8 cellular contexts compared by ENCODE assay signal in genomic region chr12:40225337-40225983, GRCh38. TPM values are rescaled to one million over a fixed set of nuclear protein-coding genes. Genes with fewer than 3 reads are reported as not detected.
DNase-seq lines count a peak whose midpoint lies in the region; ATAC-seq and TF ChIP-seq lines count a peak whose summit lies in the region.

No MANE protein-coding gene starts in this region.

- H4K20me1 ChIP-seq in MM.1S (ENCODE audit: insufficient read depth, low read length): no peaks in the 10 kb centered on the region

- in situ Hi-C loops in ACHN (cut with HindIII; ENCODE audit: low pct_ligation_motif_present, low pct_unique_long_range_greater_than_20kb, low sequenced_read_pairs): no loop called here

- ATAC-seq in effector memory CD8-positive, alpha-beta T cell (replicated peaks): no peak
- ATAC-seq in naive B cell (ENCODE audit: low read depth in 2 of 2): no peak
- no peak for ATAC-seq in HG03469 (IDR thresholded peaks at IDR 0.05; ENCODE audit: unreplicated experiment)
- no peak for ATAC-seq in HG02973 (IDR thresholded peaks at IDR 0.05; ENCODE audit: unreplicated experiment)

- no peaks in the 10 kb centered on the region for H3K9me3 ChIP-seq in MM.1S (replicated peaks; ENCODE audit: insufficient read depth, low read length)

- H3K4me1 ChIP-seq in MM.1S (ENCODE audit: low read length): no peaks in the 10 kb centered on the region; the same call in 1 of the 2 replicates

- H3K27ac Mint-ChIP-seq in effector memory CD8-positive, alpha-beta T cell: no peak overlapping the region
- H3K27ac Mint-ChIP-seq in naive B cell: peak overlapping the region; percentile 92 to 98 (median 95)

- no peak for TF ChIP-seq CTCF in MM.1S (IDR thresholded peaks at IDR 0.05; ENCODE audit: low read length)

- H3K27me3 Mint-ChIP-seq in effector memory CD8-positive, alpha-beta T cell: peaks cover 17 to 35% of the 10 kb centered on the region in 2 donors
- H3K27me3 Mint-ChIP-seq in naive B cell: no peaks in the 10 kb centered on the region

- H3K9me2 ChIP-seq in MM.1S (replicated peaks; ENCODE audit: insufficient read depth, low read length): no peaks in the 10 kb centered on the region

- peak overlapping the region; percentile 39; the same call in 1 of the 2 replicates for H3K4me3 ChIP-seq in MM.1S (ENCODE audit: low read length)

- peak overlapping the region; percentile 42 to 60 for H3K4me3 Mint-ChIP-seq in effector memory CD8-positive, alpha-beta T cell
- H3K4me3 Mint-ChIP-seq in naive B cell: peak overlapping the region; percentile 85 to 97 (median 94)

- H3K36me3 ChIP-seq in MM.1S (replicated peaks; ENCODE audit: insufficient read depth, low read length): no peaks in the 10 kb centered on the region

- no peak overlapping the region for H3K4me2 ChIP-seq in MM.1S (ENCODE audit: low read depth, low read length)

- H3K36me3 Mint-ChIP-seq in effector memory CD8-positive, alpha-beta T cell (ENCODE audit: insufficient read depth): no peaks in the 10 kb centered on the region
- peaks cover 5 to 7% of the 10 kb centered on the region in 2 donors for H3K36me3 Mint-ChIP-seq in naive B cell

- no peaks in the 10 kb centered on the region for H3F3A ChIP-seq in MM.1S (ENCODE audit: insufficient read depth, low read length)

- H3K27me3 ChIP-seq in MM.1S (replicated peaks; ENCODE audit: insufficient read depth, low read length): no peaks in the 10 kb centered on the region

- no peaks in the 10 kb centered on the region for H3K79me2 ChIP-seq in MM.1S (ENCODE audit: low read length)

- no peak overlapping the region for H3K27ac ChIP-seq in MM.1S (ENCODE audit: low read length)

- no peak overlapping the region for H3K9ac ChIP-seq in MM.1S (ENCODE audit: low read length)

- DNase-seq in ACHN (peak; percentile 29), MM.1S (no peak), naive B cell (no peak), GDM1 (lab: John Stamatoyannopoulos, UW) (no peak), NCI-H128 (lab: John Stamatoyannopoulos, UW; ENCODE audit: unreplicated experiment) (no peak)
- DNase-seq in effector memory CD8-positive, alpha-beta T cell: no peak

- peaks cover 0 to 2% of the 10 kb centered on the region in 2 donors for H3K9me3 Mint-ChIP-seq in effector memory CD8-positive, alpha-beta T cell
- peaks cover 0 to 4% (median 0%) of the 10 kb centered on the region in 7 donors for H3K9me3 Mint-ChIP-seq in naive B cell

- H3K4me1 Mint-ChIP-seq in effector memory CD8-positive, alpha-beta T cell (ENCODE audit: low read depth in 2 of 2): peaks cover 4% of the 10 kb centered on the region in 2 donors
- H3K4me1 Mint-ChIP-seq in naive B cell: peaks cover 55 to 67% (median 62%) of the 10 kb centered on the region in 3 donors

- no peak overlapping the region for H2AFZ ChIP-seq in MM.1S (ENCODE audit: low read length)

RNA-seq across cellular contexts. Expression of gene LRRK2, which starts 0.7 kb away (rescaled TPM):
- 10 to 100 TPM in 4 of 6 donors, 1 to 10 TPM in 2; 5.4 to 12.8 (median 10.7) TPM for polyA plus RNA-seq in naive B cell (ENCODE audit: low read depth in 6 of 6)

Comparison
In these comparisons a context has a peak if more than half of its experiments do, and no peak if none do; other contexts are left out.
1. H3K27ac Mint-ChIP-seq: peak in naive B cell (6 of 6); none in effector memory CD8-positive, alpha-beta T cell (0 of 2).